19 cellular contexts compared by ENCODE assay signal in genomic region chr14:56065621-56066295, GRCh38. TPM values are rescaled to one million over a fixed set of nuclear protein-coding genes. Genes with fewer than 3 reads are reported as not detected.
DNase-seq lines count a peak whose midpoint lies in the region; ATAC-seq and TF ChIP-seq lines count a peak whose summit lies in the region.
"Had no signal": no experiment of that assay in that cellular context is flagged by ENCODE, and none has a peak within 500 bp of the region (broad histone marks: within the 10 kb centered on the region; RNA-seq: fewer than 3 reads in every experiment).

No MANE protein-coding gene starts in this region.

- intact Hi-C loops in MCF 10A (cut with micrococcal nuclease), result no loop called here
- intact Hi-C loops in mammary epithelial cell (cut with micrococcal nuclease), result no loop called here
- intact Hi-C loops in left colon (cut with DNase I, micrococcal nuclease), result no loop called here
- intact Hi-C loops in PC-3 (cut with micrococcal nuclease), result no loop called here

- H2AFZ ChIP-seq in mammary epithelial cell (ENCODE audit: low read depth, low read length) (no peak overlapping the region), hepatocyte (no peak overlapping the region), PC-3 (ENCODE audit: low read length) (no peak overlapping the region)
- H2AFZ ChIP-seq: GM23338 had no signal

- WGBS in mammary epithelial cell (ENCODE audit: low coverage, missing lambda C conversion rate), result 76% methylated on average over 5 of the region's 5 CpGs
- WGBS in hepatocyte (ENCODE audit: low lambda C conversion rate, missing lambda C conversion rate), result 90% methylated on average over 5 of the region's 5 CpGs

- no peaks in the 10 kb centered on the region for H3F3A ChIP-seq in PC-3 (ENCODE audit: low read length, unreplicated experiment)

- no peaks in the 10 kb centered on the region for H3K4me1 Mint-ChIP-seq in MCF 10A (ENCODE audit: insufficient read depth, unreplicated experiment)
- H3K4me1 Mint-ChIP-seq in activated T-helper 17 cell treated with anti-CD3 and anti-CD28 coated beads, Interleukin-2, amount 50 U/mL, for 72 hours, result peaks cover 5% of the 10 kb centered on the region
- H3K4me1 Mint-ChIP-seq: CD4-positive, CD25-positive, alpha-beta regulatory T cell; GM23338 had no signal

- no peak overlapping the region for H3K9ac ChIP-seq in mammary epithelial cell (ENCODE audit: insufficient read depth, low read length)
- H3K9ac ChIP-seq in PC-3 (ENCODE audit: low read length), result no peak overlapping the region
- H3K9ac ChIP-seq: KMS-11 had no signal

- no peaks in the 10 kb centered on the region for H3K79me2 ChIP-seq in mammary epithelial cell (ENCODE audit: insufficient read depth, low read length)
- H3K79me2 ChIP-seq in hepatocyte, result no peaks in the 10 kb centered on the region
- H3K79me2 ChIP-seq in PC-3 (ENCODE audit: low read length), result no peaks in the 10 kb centered on the region

- dilution Hi-C loops in mammary epithelial cell (cut with HindIII; ENCODE audit: low sequenced_read_pairs), result no loop called here

- H4K20me1 ChIP-seq in mammary epithelial cell (ENCODE audit: insufficient read depth, low read length), result no peaks in the 10 kb centered on the region
- H4K20me1 ChIP-seq in hepatocyte (ENCODE audit: insufficient read depth, poor library complexity, severe bottlenecking), result no peaks in the 10 kb centered on the region
- no peaks in the 10 kb centered on the region for H4K20me1 ChIP-seq in PC-3 (ENCODE audit: low read length)

- H3K27ac Mint-ChIP-seq in MCF 10A (ENCODE audit: low read depth, unreplicated experiment), result no peak overlapping the region
- H3K27ac Mint-ChIP-seq in activated T-helper 17 cell treated with anti-CD3 and anti-CD28 coated beads, Interleukin-2, amount 50 U/mL, for 72 hours, result no peak overlapping the region
- H3K27ac Mint-ChIP-seq: CD4-positive, CD25-positive, alpha-beta regulatory T cell; GM23338 had no signal

- H3K4me2 ChIP-seq in mammary epithelial cell (ENCODE audit: insufficient read depth, low read depth, low read length), result no peak overlapping the region
- H3K4me2 ChIP-seq in hepatocyte, result no peak overlapping the region
- no peak overlapping the region for H3K4me2 ChIP-seq in PC-3 (ENCODE audit: low read length)
- H3K4me2 ChIP-seq: GM23338, KMS-11 had no signal

- no peaks in the 10 kb centered on the region for H3K36me3 Mint-ChIP-seq in MCF 10A (ENCODE audit: insufficient read depth, unreplicated experiment)
- H3K36me3 Mint-ChIP-seq in activated T-helper 17 cell treated with anti-CD3 and anti-CD28 coated beads, Interleukin-2, amount 50 U/mL, for 72 hours (ENCODE audit: low read depth), result no peaks in the 10 kb centered on the region
- H3K36me3 Mint-ChIP-seq: CD4-positive, CD25-positive, alpha-beta regulatory T cell had no signal

- peak; percentile 34 for ATAC-seq in activated T-helper 17 cell treated with anti-CD3 and anti-CD28 coated beads, Interleukin-2, amount 50 U/mL, for 72 hours (replicated peaks)
- ATAC-seq in left colon, result peak; percentile 34
- no peak for ATAC-seq in PC-3
- ATAC-seq: GM23338 had no signal

- in situ Hi-C loops in mammary epithelial cell (cut with MboI; ENCODE audit: low sequenced_read_pairs in 2 of 2), result no loop called here

- H3K9me3 ChIP-seq in mammary epithelial cell (replicated peaks; ENCODE audit: insufficient read depth, low read length), result no peaks in the 10 kb centered on the region
- no peaks in the 10 kb centered on the region for H3K9me3 ChIP-seq in hepatocyte (ENCODE audit: low read depth)
- H3K9me3 ChIP-seq in PC-3 (ENCODE audit: low read length), result no peaks in the 10 kb centered on the region
- H3K9me3 ChIP-seq: HAP-1 had no signal

- H3K4me1 ChIP-seq in mammary epithelial cell (ENCODE audit: insufficient read depth, low read length) (no peaks in the 10 kb centered on the region), hepatocyte (ENCODE audit: insufficient read depth) (no peaks in the 10 kb centered on the region), PC-3 (ENCODE audit: insufficient read depth, low read length) (no peaks in the 10 kb centered on the region)
- H3K4me1 ChIP-seq: HAP-1 had no signal

- no peaks in the 10 kb centered on the region for H3K36me3 ChIP-seq in mammary epithelial cell (ENCODE audit: insufficient read depth, low read length)
- no peaks in the 10 kb centered on the region for H3K36me3 ChIP-seq in hepatocyte (replicated peaks; ENCODE audit: insufficient read depth, low read depth)
- no peaks in the 10 kb centered on the region for H3K36me3 ChIP-seq in PC-3 (ENCODE audit: low read depth, low read length)
- H3K36me3 ChIP-seq: HAP-1 had no signal

- no peaks in the 10 kb centered on the region for H3K27me3 Mint-ChIP-seq in MCF 10A (ENCODE audit: insufficient read depth, unreplicated experiment)
- H3K27me3 Mint-ChIP-seq in activated T-helper 17 cell treated with anti-CD3 and anti-CD28 coated beads, Interleukin-2, amount 50 U/mL, for 72 hours, result peaks cover 7% of the 10 kb centered on the region

- CTCF ChIA-PET in MCF 10A (lab: Yijun Ruan, JAX), result no interaction called here
- CTCF ChIA-PET in mammary epithelial cell (lab: Charles Lee; ENCODE audit: low non-redundant PET), result no interaction called here
- CTCF ChIA-PET in PC-3 (lab: Charles Lee), result no interaction called here

- H3K4me3 Mint-ChIP-seq in MCF 10A (ENCODE audit: unreplicated experiment), result no peak overlapping the region
- no peak overlapping the region for H3K4me3 Mint-ChIP-seq in activated T-helper 17 cell treated with anti-CD3 and anti-CD28 coated beads, Interleukin-2, amount 50 U/mL, for 72 hours
- H3K4me3 Mint-ChIP-seq: CD4-positive, CD25-positive, alpha-beta regulatory T cell; GM23338 had no signal

- peak; percentile 16 for DNase-seq in MCF 10A (ENCODE audit: unreplicated experiment)
- no peak for DNase-seq in mammary epithelial cell
- DNase-seq in left colon, result no peak
- DNase-seq in hepatocyte (ENCODE audit: low spot score), result no peak
- no peak for DNase-seq in RKO (ENCODE audit: low spot score)
- no peak for DNase-seq in PC-3
- DNase-seq: CD4-positive, CD25-positive, alpha-beta regulatory T cell; IMR-90; NCI-H1105; NCI-H2029 treated with DMSO at 0.1 percent for 48 hours; NCI-H2171; NCI-H524 treated with DMSO at 0.1 percent for 48 hours; OCI-M1; SHP77 treated with DMSO at 0.1 percent for 48 hours had no signal

- TF ChIP-seq CTCF in MCF 10A (IDR thresholded peaks at IDR 0.05; ENCODE audit: unreplicated experiment) (no peak), mammary epithelial cell (conservative IDR thresholded peaks at IDR 0.05 in 1 of 2, IDR thresholded peaks at IDR 0.05 in 1 of 2; ENCODE audit: extremely low read depth in 1 of 2, insufficient read depth in 1 of 2, low read depth in 1 of 2, low read length in 2 of 2) (no peak), hepatocyte (IDR thresholded peaks at IDR 0.05; ENCODE audit: poor library complexity) (no peak), PC-3 (conservative IDR thresholded peaks at IDR 0.05; ENCODE audit: low read depth, low read length) (no peak)

- H3K27ac ChIP-seq in mammary epithelial cell (ENCODE audit: insufficient read depth, low read depth, low read length) (no peak overlapping the region), hepatocyte (no peak overlapping the region), PC-3 (ENCODE audit: low read length) (no peak overlapping the region)
- H3K27ac ChIP-seq: KMS-11, SK-N-MC had no signal

- BruUV-seq in MCF 10A (replicated peaks; lab: Mats Ljungman, UMichigan), result no TSS peak
- no TSS peak for BruUV-seq in mammary epithelial cell (replicated peaks; lab: Mats Ljungman, UMichigan)
- BruUV-seq in PC-3 (replicated peaks; lab: Mats Ljungman, UMichigan), result no TSS peak

- no peaks in the 10 kb centered on the region for H3K9me2 ChIP-seq in hepatocyte (replicated peaks; ENCODE audit: insufficient read depth)
- no peaks in the 10 kb centered on the region for H3K9me2 ChIP-seq in PC-3 (replicated peaks; ENCODE audit: low read length)

- POLR2A ChIA-PET in MCF 10A (lab: Yijun Ruan, JAX), result no interaction called here
- POLR2A ChIA-PET in PC-3 (lab: Charles Lee; ENCODE audit: unreplicated experiment), result no interaction called here

- H3K4me3 ChIP-seq in mammary epithelial cell (replicated peaks in 1 of 3; ENCODE audit: insufficient read depth in 1 of 3, low read depth in 2 of 3, low read length in 3 of 3), result no peak overlapping the region
- no peak overlapping the region for H3K4me3 ChIP-seq in hepatocyte
- H3K4me3 ChIP-seq in PC-3 (ENCODE audit: low read length), result no peak overlapping the region
- H3K4me3 ChIP-seq: GM23338, HAP-1, SK-N-MC had no signal

- no peaks in the 10 kb centered on the region for H3K27me3 ChIP-seq in mammary epithelial cell (ENCODE audit: insufficient read depth, low read length)
- H3K27me3 ChIP-seq in hepatocyte, result no peaks in the 10 kb centered on the region
- peaks cover 76% of the 10 kb centered on the region for H3K27me3 ChIP-seq in PC-3 (ENCODE audit: low read length)

- no peaks in the 10 kb centered on the region for H3K9me3 Mint-ChIP-seq in MCF 10A (ENCODE audit: unreplicated experiment)
- H3K9me3 Mint-ChIP-seq in activated T-helper 17 cell treated with anti-CD3 and anti-CD28 coated beads, Interleukin-2, amount 50 U/mL, for 72 hours, result no peaks in the 10 kb centered on the region
- H3K9me3 Mint-ChIP-seq: GM23338 had no signal

RNA-seq across cellular contexts. Expression of gene PELI2, which starts 52.5 kb away (rescaled TPM):
- total RNA-seq in MCF 10A (2022), result 0.19 and 0.34 TPM in 2 replicates
- under 1 TPM in 1 of 2 donors, not detected in 1; 0.33 TPM for total RNA-seq in mammary epithelial cell
- polyA plus RNA-seq in mammary epithelial cell, result not detected
- not detected for polyA minus RNA-seq in mammary epithelial cell
- 1 to 10 TPM; 1.0 to 2.3 TPM for total RNA-seq in activated T-helper 17 cell treated with anti-CD3 and anti-CD28 coated beads, Interleukin-2, amount 50 U/mL, for 72 hours
- 10 to 100 TPM; 12.2 to 22.7 TPM for total RNA-seq in left colon
- total RNA-seq in hepatocyte, result 12.5 and 16.1 TPM in 2 replicates
- 3.8 and 4.3 TPM in 2 replicates for polyA plus RNA-seq in hepatocyte
- total RNA-seq in PC-3 (2014; rRNA removed), result 0.11 and 0.23 TPM in 2 replicates
